ENCODE assay signal across 29 cellular contexts in genomic region chr11:40754297-40754696, GRCh38.
"Had no signal": no experiment of that assay in that cellular context is flagged by ENCODE, and none has a peak within 500 bp of the region (broad histone marks: within the 10 kb centered on the region; RNA-seq: fewer than 3 reads in every experiment).

No MANE protein-coding gene starts in this region.

- FAIRE-seq: astrocyte, bronchial epithelial cell had no signal

- DNase-seq: activated effector memory CD4-positive, alpha-beta T cell treated with anti-CD3 and anti-CD28 coated beads, Interleukin-2, amount 50 U/mL, for 16 hours; activated effector memory CD4-positive, alpha-beta T cell treated with Interleukin-2 at 50 U/mL for 16 hours; activated gamma-delta T cell; activated gamma-delta T cell treated with Interleukin-2 at 50 U/mL for 16 hours; activated naive CD4-positive, alpha-beta T cell; activated naive CD4-positive, alpha-beta T cell treated with anti-CD3 and anti-CD28 coated beads for 36 hours; activated naive CD4-positive, alpha-beta T cell treated with anti-CD3 and anti-CD28 coated beads, Interleukin-2, amount 10 ng/mL, durations not matched to agents 7 days and 5 days; activated naive CD4-positive, alpha-beta T cell treated with anti-CD3 and anti-CD28 coated beads, Interleukin-2, amount 50 U/mL, for 16 hours; activated naive CD4-positive, alpha-beta T cell treated with Interleukin-2 at 50 U/mL for 16 hours; activated naive CD8-positive, alpha-beta T cell treated with anti-CD3 and anti-CD28 coated beads for 36 hours; activated naive CD8-positive, alpha-beta T cell treated with anti-CD3 and anti-CD28 coated beads, Interleukin-2, amount 10 ng/mL, durations not matched to agents 7 days and 5 days; activated naive CD8-positive, alpha-beta T cell treated with anti-CD3 and anti-CD28 coated beads, Interleukin-2, amount 50 U/mL, for 24 hours; activated T-cell treated with anti-CD3 and anti-CD28 coated beads, Interleukin-2, amount 50 U/mL, for 1 hour; activated T-cell treated with anti-CD3 and anti-CD28 coated beads, Interleukin-2, amount 50 U/mL, for 24 hours; activated T-cell treated with anti-CD3 and anti-CD28 coated beads, Interleukin-2, amount 50 U/mL, for 4 hours; activated T-cell treated with anti-CD3 and anti-CD28 coated beads, Interleukin-2, amount 50 U/mL, for 48 hours; activated T-cell treated with anti-CD3 and anti-CD28 coated beads, Interleukin-2, amount 50 U/mL, for 72 hours; adrenal gland; amniotic stem cell; amygdala; anterior cingulate cortex; aorta; body of pancreas; brain microvascular endothelial cell; caudate nucleus; central memory CD4-positive, alpha-beta T cell; cerebellar nuclear complex had no signal
